ENCODE assay signal across 14 cellular contexts in the genomic region with DNA sequence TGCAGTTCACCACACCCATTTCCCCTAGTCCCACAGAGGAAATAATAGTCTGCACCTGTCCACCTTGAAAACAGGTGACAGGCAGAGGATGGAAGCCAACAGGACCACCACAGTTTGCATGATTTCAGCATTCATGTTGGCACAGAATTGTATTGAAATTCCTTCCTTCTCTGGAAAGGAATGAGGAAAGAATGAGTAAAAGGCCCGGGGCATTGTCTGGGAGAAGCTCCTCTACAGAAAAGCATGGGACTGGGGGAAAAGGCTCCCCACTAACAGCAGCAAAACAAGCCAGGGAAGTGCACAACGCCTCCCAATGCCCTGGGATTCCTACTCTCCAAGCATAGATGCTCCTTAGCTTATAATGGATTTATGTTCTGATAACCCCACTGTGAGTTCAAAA.
"Had no signal": no experiment of that assay in that cellular context is flagged by ENCODE, and none has a peak within 500 bp of the region (broad histone marks: within the 10 kb centered on the region; RNA-seq: fewer than 3 reads in every experiment).

No MANE protein-coding gene starts in this region.

- DNase-seq: activated CD4-positive, alpha-beta memory T cell treated with anti-CD3 and anti-CD28 coated beads for 36 hours; activated CD4-positive, alpha-beta T cell treated with anti-CD3 and anti-CD28 coated beads for 48 hours; activated effector memory CD4-positive, alpha-beta T cell treated with Interleukin-2 at 50 U/mL for 16 hours; activated naive CD4-positive, alpha-beta T cell treated with anti-CD3 and anti-CD28 coated beads, Interleukin-2, amount 10 ng/mL, durations not matched to agents 7 days and 5 days; activated T-cell treated with anti-CD3 and anti-CD28 coated beads, Interleukin-2, amount 50 U/mL, for 72 hours; anterior cingulate cortex; effector CD4-positive, alpha-beta T cell; esophagus squamous epithelium; left ventricle myocardium inferior; pancreas; right cardiac atrium; stimulated activated CD4-positive, alpha-beta T cell treated with anti-CD3 and anti-CD28 coated beads, Interleukin-4, amount 100 ng/mL, for 24 hours; stimulated activated naive CD4-positive, alpha-beta T cell treated with Interleukin-2 at 50 U/mL for 16 hours; upper lobe of left lung had no signal

- H3K9me3 ChIP-seq: esophagus squamous epithelium, left ventricle myocardium inferior, pancreas, upper lobe of left lung had no signal

- H3K27ac ChIP-seq: esophagus squamous epithelium, left ventricle myocardium inferior, pancreas, upper lobe of left lung had no signal

- H3K4me3 ChIP-seq: esophagus squamous epithelium, left ventricle myocardium inferior, pancreas, upper lobe of left lung had no signal

- H3K36me3 ChIP-seq: esophagus squamous epithelium, left ventricle myocardium inferior, pancreas, upper lobe of left lung had no signal

- ATAC-seq: activated T-cell treated with anti-CD3 and anti-CD28 coated beads, Interleukin-2, amount 50 U/mL, for 72 hours; pancreas; right cardiac atrium had no signal

- H3K27me3 ChIP-seq: esophagus squamous epithelium, pancreas, upper lobe of left lung had no signal
